11 cellular contexts compared by ENCODE assay signal in genomic region chr22:46547179-46547882, GRCh38. TPM values are rescaled to one million over a fixed set of nuclear protein-coding genes. Genes with fewer than 3 reads are reported as not detected.
A peak's percentile ranks its signal among the peaks of the same experiment; 100 is the strongest.
DNase-seq lines count a peak whose midpoint lies in the region; TF ChIP-seq lines count a peak whose summit lies in the region.
"Had no signal": no experiment of that assay in that cellular context is flagged by ENCODE, and none has a peak within 500 bp of the region (broad histone marks: within the 10 kb centered on the region; RNA-seq: fewer than 3 reads in every experiment).

No MANE protein-coding gene starts in this region.

- H3K4me3 ChIP-seq in fibroblast of the aortic adventitia (ENCODE audit: low read depth, low read length): no peak overlapping the region
- no peak overlapping the region for H3K4me3 ChIP-seq in neural progenitor cell
- H3K4me3 ChIP-seq: SJCRH30 had no signal

- no peak overlapping the region for H3K4me3 Mint-ChIP-seq in neural progenitor cell
- H3K4me3 Mint-ChIP-seq in activated T-cell treated with anti-CD3 and anti-CD28 coated beads, Interleukin-2, amount 50 U/mL, for 24 hours: no peak overlapping the region
- H3K4me3 Mint-ChIP-seq: memory B cell had no signal

- in situ Hi-C loops in ACHN (cut with HindIII; ENCODE audit: low pct_ligation_motif_present, low pct_unique_long_range_greater_than_20kb, low sequenced_read_pairs): no loop called here

- no peaks in the 10 kb centered on the region for H3K36me3 Mint-ChIP-seq in neural progenitor cell
- H3K36me3 Mint-ChIP-seq in activated T-cell treated with anti-CD3 and anti-CD28 coated beads, Interleukin-2, amount 50 U/mL, for 24 hours (ENCODE audit: low read depth): no peaks in the 10 kb centered on the region
- H3K36me3 Mint-ChIP-seq: memory B cell had no signal

- H3K27me3 ChIP-seq in neural progenitor cell: no peaks in the 10 kb centered on the region
- H3K27me3 ChIP-seq: BE2C had no signal

- H3K79me2 ChIP-seq in neural progenitor cell (ENCODE audit: low read depth): no peaks in the 10 kb centered on the region

- H2AFZ ChIP-seq in neural progenitor cell (replicated peaks): no peak overlapping the region

- no peak overlapping the region for H3K27ac ChIP-seq in neural progenitor cell
- H3K27ac ChIP-seq: SJCRH30 had no signal

- peaks cover 31% of the 10 kb centered on the region for H3K4me1 Mint-ChIP-seq in neural progenitor cell
- H3K4me1 Mint-ChIP-seq in activated T-cell treated with anti-CD3 and anti-CD28 coated beads, Interleukin-2, amount 50 U/mL, for 24 hours (ENCODE audit: low read depth): peaks cover 4% of the 10 kb centered on the region
- H3K4me1 Mint-ChIP-seq: memory B cell had no signal

- no peak overlapping the region for H3K9ac ChIP-seq in neural progenitor cell

- H3K36me3 ChIP-seq in neural progenitor cell: no peaks in the 10 kb centered on the region
- H3K36me3 ChIP-seq: BE2C, SJCRH30 had no signal

- H3K4me1 ChIP-seq in neural progenitor cell: peaks cover 11% of the 10 kb centered on the region
- H3K4me1 ChIP-seq: BE2C, SJCRH30 had no signal

- no peaks in the 10 kb centered on the region for H3K9me3 ChIP-seq in neural progenitor cell (ENCODE audit: low read depth)
- H3K9me3 ChIP-seq: BE2C, SJCRH30 had no signal

- H3K4me2 ChIP-seq in neural progenitor cell: peak overlapping the region; percentile 24

- H3F3A ChIP-seq in neural progenitor cell (ENCODE audit: low read depth): no peaks in the 10 kb centered on the region

- no peak overlapping the region for H3K27ac Mint-ChIP-seq in neural progenitor cell
- no peak overlapping the region for H3K27ac Mint-ChIP-seq in activated T-cell treated with anti-CD3 and anti-CD28 coated beads, Interleukin-2, amount 50 U/mL, for 24 hours
- H3K27ac Mint-ChIP-seq: memory B cell had no signal

- no peaks in the 10 kb centered on the region for H3K9me3 Mint-ChIP-seq in neural progenitor cell
- H3K9me3 Mint-ChIP-seq in activated T-cell treated with anti-CD3 and anti-CD28 coated beads, Interleukin-2, amount 50 U/mL, for 24 hours: no peaks in the 10 kb centered on the region
- H3K9me3 Mint-ChIP-seq: memory B cell had no signal

- peaks cover 10% of the 10 kb centered on the region for H3K27me3 Mint-ChIP-seq in neural progenitor cell (ENCODE audit: insufficient read depth, low read depth)
- H3K27me3 Mint-ChIP-seq in activated T-cell treated with anti-CD3 and anti-CD28 coated beads, Interleukin-2, amount 50 U/mL, for 24 hours: peaks cover 34% of the 10 kb centered on the region

- DNase-seq in ACHN: peak; percentile 81
- DNase-seq in RPMI7951 (ENCODE audit: low read depth): peak; percentile 74
- DNase-seq in fibroblast of the aortic adventitia (ENCODE audit: low read depth): peak; percentile 86
- peak; percentile 55 for DNase-seq in neural progenitor cell (ENCODE audit: low spot score)
- DNase-seq in superior temporal gyrus (ENCODE audit: extremely low spot score): no peak
- no peak for DNase-seq in GF-D8 (lab: John Stamatoyannopoulos, UW)
- no peak for DNase-seq in activated T-cell treated with anti-CD3 and anti-CD28 coated beads, Interleukin-2, amount 50 U/mL, for 24 hours
- no peak for DNase-seq in NCI-H526 (lab: John Stamatoyannopoulos, UW)
- DNase-seq: BE2C had no signal

- TF ChIP-seq CTCF in fibroblast of the aortic adventitia (IDR thresholded peaks at IDR 0.05; ENCODE audit: insufficient read depth, low read length) (no peak), neural progenitor cell (IDR thresholded peaks at IDR 0.05) (no peak)

- no peaks in the 10 kb centered on the region for H4K20me1 ChIP-seq in neural progenitor cell (ENCODE audit: low read depth)

RNA-seq across cellular contexts. Expression of gene CELSR1, which starts 9.9 kb away (rescaled TPM):
- total RNA-seq in RPMI7951 (2014; rRNA removed; shearing (Covaris generic)): 2.1 and 3.0 TPM in 2 replicates
- 1.1 and 4.3 TPM in 2 replicates for total RNA-seq in fibroblast of the aortic adventitia (ENCODE audit: low replicate concordance)
- 12.3 and 18.0 TPM in 2 replicates for total RNA-seq in neural progenitor cell (ENCODE audit: low replicate concordance)
- total RNA-seq: SJCRH30 had no signal

Comparison
In these comparisons a context has a peak if more than half of its experiments do, and no peak if none do; other contexts are left out.
1. DNase-seq: peak in ACHN (single experiment), RPMI7951 (single experiment), fibroblast of the aortic adventitia (single experiment) and neural progenitor cell (single experiment); none in superior temporal gyrus (single experiment), GF-D8 (single experiment), activated T-cell treated with anti-CD3 and anti-CD28 coated beads, Interleukin-2, amount 50 U/mL, for 24 hours (single experiment) and NCI-H526 (0 of 2).